25 cellular contexts compared by ENCODE assay signal in the genomic region with DNA sequence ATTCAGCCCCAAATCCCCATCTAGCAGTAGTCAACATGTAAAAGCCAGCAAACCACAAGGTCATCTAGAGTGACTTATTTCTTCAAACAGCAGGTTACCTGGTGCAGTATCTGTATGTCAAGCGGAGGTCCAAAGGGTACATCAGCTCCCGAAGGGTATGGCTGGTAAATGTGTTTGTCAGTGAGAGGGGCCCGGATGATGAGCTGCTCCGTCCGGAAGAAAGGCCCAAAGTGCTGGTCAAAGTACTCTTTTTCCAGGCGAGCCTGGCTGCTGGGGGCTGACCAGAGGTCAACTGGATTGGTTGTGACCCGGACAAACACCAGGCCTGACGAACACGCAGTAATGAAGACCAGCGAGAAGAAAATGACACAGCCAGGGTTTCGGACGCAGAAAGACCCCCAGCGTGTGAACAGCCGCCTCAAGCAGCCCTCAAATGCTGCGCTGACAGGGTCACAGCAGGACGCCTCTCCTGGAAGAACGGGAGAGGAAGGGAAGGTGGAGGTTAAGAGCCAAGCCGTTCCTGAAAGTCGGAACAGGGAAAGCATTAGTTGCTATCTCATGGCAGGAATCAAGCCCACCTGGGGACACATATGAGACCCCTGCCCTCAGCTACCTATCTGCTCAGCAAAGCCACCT.
"Had no signal": no experiment of that assay in that cellular context is flagged by ENCODE, and none has a peak within 500 bp of the region (broad histone marks: within the 10 kb centered on the region; RNA-seq: fewer than 3 reads in every experiment).

No MANE protein-coding gene starts in this region.

- H3K4me1 ChIP-seq: esophagus muscularis mucosa, foreskin keratinocyte, gastroesophageal sphincter, heart left ventricle, prostate gland, right atrium auricular region, sigmoid colon, testis, tibial artery had no signal

- H3K9me3 ChIP-seq: esophagus muscularis mucosa, gastroesophageal sphincter, heart left ventricle, prostate gland, right atrium auricular region, sigmoid colon, testis, tibial artery had no signal

- H3K27me3 ChIP-seq: esophagus muscularis mucosa, foreskin keratinocyte, gastroesophageal sphincter, heart left ventricle, hepatocyte, right atrium auricular region, sigmoid colon, testis, tibial artery had no signal

- H3K9me3 Mint-ChIP-seq: memory B cell; nephron; stimulated activated memory B cell treated with anti-CD40 and anti-IgM and Interleukin-4, amounts not matched to agents 10 μg/mL and 1 μg/mL and 100 μg/mL, for 72 hours; type B pancreatic cell had no signal

- DNase-seq: dermis blood vessel endothelial cell; effector memory CD4-positive, alpha-beta T cell; foreskin keratinocyte; heart left ventricle; left cardiac atrium; left ventricle myocardium superior; nucleus accumbens; sigmoid colon; stimulated activated CD4-positive, alpha-beta T cell treated with anti-CD3 and anti-CD28 coated beads, Interleukin-2, amount 100 ng/mL, for 24 hours; stimulated activated CD4-positive, alpha-beta T cell treated with anti-CD3 and anti-CD28 coated beads, Interleukin-4, amount 100 ng/mL, for 24 hours; stimulated activated naive CD8-positive, alpha-beta T cell treated with anti-CD3 and anti-CD28 coated beads, Interleukin-15, Interleukin-2, amounts not matched to agents 100 U/mL and 50 U/mL, for 24 hours; substantia nigra; testis; tibial artery had no signal

- H3K27ac Mint-ChIP-seq: memory B cell; nephron; stimulated activated memory B cell treated with anti-CD40 and anti-IgM and Interleukin-4, amounts not matched to agents 10 μg/mL and 1 μg/mL and 100 μg/mL, for 72 hours; type B pancreatic cell had no signal

- H3K4me3 Mint-ChIP-seq: memory B cell; nephron; stimulated activated memory B cell treated with anti-CD40 and anti-IgM and Interleukin-4, amounts not matched to agents 10 μg/mL and 1 μg/mL and 100 μg/mL, for 72 hours; type B pancreatic cell had no signal

- H3K27ac ChIP-seq: coronary artery, esophagus muscularis mucosa, foreskin keratinocyte, gastroesophageal sphincter, heart left ventricle, hepatocyte, prostate gland, right atrium auricular region, sigmoid colon, testis, tibial artery had no signal

- H3K4me1 Mint-ChIP-seq: stimulated activated memory B cell treated with anti-CD40 and anti-IgM and Interleukin-4, amounts not matched to agents 10 μg/mL and 1 μg/mL and 100 μg/mL, for 72 hours had no signal

- ATAC-seq: foreskin keratinocyte; gastroesophageal sphincter; heart left ventricle; left cardiac atrium; left ventricle myocardium superior; stimulated activated memory B cell treated with anti-CD40 and anti-IgM and Interleukin-4, amounts not matched to agents 10 μg/mL and 1 μg/mL and 100 μg/mL, for 72 hours; stimulated activated naive CD8-positive, alpha-beta T cell treated with anti-CD3 and anti-CD28 coated beads, Interleukin-15, Interleukin-2, amounts not matched to agents 100 U/mL and 50 U/mL, for 24 hours had no signal

- H3K4me3 ChIP-seq: coronary artery, esophagus muscularis mucosa, gastroesophageal sphincter, heart left ventricle, hepatocyte, lung, prostate gland, right atrium auricular region, sigmoid colon, testis, tibial artery had no signal

- H3K27me3 Mint-ChIP-seq: memory B cell; stimulated activated memory B cell treated with anti-CD40 and anti-IgM and Interleukin-4, amounts not matched to agents 10 μg/mL and 1 μg/mL and 100 μg/mL, for 72 hours; type B pancreatic cell had no signal
